Comparison of ENCODE assay signal across 8 cellular contexts in genomic region chr2:196268538-196269338, GRCh38.
DNase-seq lines count a peak whose midpoint lies in the region; ATAC-seq lines count a peak whose summit lies in the region.

No MANE protein-coding gene starts in this region.

- H3K27ac Mint-ChIP-seq in stimulated activated memory B cell treated with anti-CD40 and anti-IgM and Interleukin-4, amounts not matched to agents 10 μg/mL and 1 μg/mL and 100 μg/mL, for 72 hours = peak overlapping the region; percentile 90

- H3K27me3 Mint-ChIP-seq in stimulated activated memory B cell treated with anti-CD40 and anti-IgM and Interleukin-4, amounts not matched to agents 10 μg/mL and 1 μg/mL and 100 μg/mL, for 72 hours = no peaks in the 10 kb centered on the region

- no peaks in the 10 kb centered on the region for H3K36me3 Mint-ChIP-seq in stimulated activated memory B cell treated with anti-CD40 and anti-IgM and Interleukin-4, amounts not matched to agents 10 μg/mL and 1 μg/mL and 100 μg/mL, for 72 hours

- peak; percentile 72 for DNase-seq in activated effector memory CD4-positive, alpha-beta T cell treated with anti-CD3 and anti-CD28 coated beads, Interleukin-2, amount 50 U/mL, for 16 hours
- DNase-seq in activated effector memory CD4-positive, alpha-beta T cell treated with Interleukin-2 at 50 U/mL for 16 hours = no peak
- DNase-seq in OCI-M1 (lab: John Stamatoyannopoulos, UW) (peak; percentile 66), epidermal melanocyte (ENCODE audit: insufficient read length, low spot score) (no peak), NCI-H2196 (lab: John Stamatoyannopoulos, UW; ENCODE audit: unreplicated experiment) (no peak), cerebellar nuclear complex (lab: John Stamatoyannopoulos, UW) (no peak)

- peaks cover 48% of the 10 kb centered on the region for H3K4me1 Mint-ChIP-seq in stimulated activated memory B cell treated with anti-CD40 and anti-IgM and Interleukin-4, amounts not matched to agents 10 μg/mL and 1 μg/mL and 100 μg/mL, for 72 hours

- peak; percentile 62 for ATAC-seq in esophagus mucosa
- ATAC-seq in stimulated activated memory B cell treated with anti-CD40 and anti-IgM and Interleukin-4, amounts not matched to agents 10 μg/mL and 1 μg/mL and 100 μg/mL, for 72 hours = peak; percentile 82

- H3K4me3 Mint-ChIP-seq in stimulated activated memory B cell treated with anti-CD40 and anti-IgM and Interleukin-4, amounts not matched to agents 10 μg/mL and 1 μg/mL and 100 μg/mL, for 72 hours = peak overlapping the region; percentile 76

- no peaks in the 10 kb centered on the region for H3K9me3 Mint-ChIP-seq in stimulated activated memory B cell treated with anti-CD40 and anti-IgM and Interleukin-4, amounts not matched to agents 10 μg/mL and 1 μg/mL and 100 μg/mL, for 72 hours

Comparison
In these comparisons a context has a peak if more than half of its experiments do, and no peak if none do; other contexts are left out.
1. DNase-seq: peak in activated effector memory CD4-positive, alpha-beta T cell treated with anti-CD3 and anti-CD28 coated beads, Interleukin-2, amount 50 U/mL, for 16 hours (single experiment) and OCI-M1 (single experiment); none in activated effector memory CD4-positive, alpha-beta T cell treated with Interleukin-2 at 50 U/mL for 16 hours (single experiment), epidermal melanocyte (single experiment), NCI-H2196 (single experiment) and cerebellar nuclear complex (0 of 2).